ENCODE assay signal across 8 cellular contexts in genomic region chr18:22169011-22169888, GRCh38. TPM values are rescaled to one million over a fixed set of nuclear protein-coding genes. Genes with fewer than 3 reads are reported as not detected.
DNase-seq lines count a peak whose midpoint lies in the region; ATAC-seq and TF ChIP-seq lines count a peak whose summit lies in the region.

Gene GATA6 (plus strand): TSS chr18:22169589. CDS start chr18:22171145, 1,556 bp downstream.

- peaks cover 16% of the 10 kb centered on the region for H3K36me3 ChIP-seq in Caco-2 (ENCODE audit: control insufficient read depth, insufficient read depth, low read length)

- H3K27me3 Mint-ChIP-seq in Caco-2 (ENCODE audit: insufficient read depth, unreplicated experiment) (no peaks in the 10 kb centered on the region), natural killer cell (ENCODE audit: low read depth in 2 of 2) (peaks cover 65 to 67% of the 10 kb centered on the region in 2 donors)

- DNase-seq in Caco-2, result peak; percentile 95 to 97
- DNase-seq in HCEC 1CT, result peak; percentile 81
- peak; percentile 99 for DNase-seq in NCI-H226
- peak; percentile 50 for DNase-seq in activated CD8-positive, alpha-beta memory T cell treated with anti-CD3 and anti-CD28 coated beads, Interleukin-2, amount 50 U/mL, for 4 hours
- peak; percentile 71 for DNase-seq in fibroblast of peridontal ligament (ENCODE audit: extremely low read depth)
- DNase-seq in natural killer cell, result no peak

- peak; percentile 8 to 38 for TF ChIP-seq CTCF in Caco-2 (IDR thresholded peaks at IDR 0.05; ENCODE audit: insufficient read depth in 1 of 2, low read depth in 1 of 2, low read length in 1 of 2, severe bottlenecking in 1 of 2, unreplicated experiment in 1 of 2)
- peak; percentile 38 for TF ChIP-seq CTCF in natural killer cell (IDR thresholded peaks at IDR 0.05)

- BruUV-seq in Caco-2 (replicated peaks; lab: Mats Ljungman, UMichigan), result no TSS peak

- H3K4me1 ChIP-seq in Caco-2, result no peaks in the 10 kb centered on the region; the same call in 1 of the 2 replicates

- peak within 1 kb of the TSS; percentile 69 for H3K4me3 ChIP-seq in Caco-2 (ENCODE audit: low read depth, low read length)

- no peaks in the 10 kb centered on the region for H3K9me3 ChIP-seq in Caco-2

- H3K4me1 Mint-ChIP-seq in Caco-2 (ENCODE audit: low read depth, unreplicated experiment), result peaks cover 6% of the 10 kb centered on the region
- peaks cover 19 to 47% of the 10 kb centered on the region in 2 donors for H3K4me1 Mint-ChIP-seq in natural killer cell

- intact Hi-C loops in Caco-2 (cut with micrococcal nuclease; ENCODE audit: unreplicated experiment) (loop anchor here (1.0 to 5.0 kb wide), 7 partner anchors 61 to 255 kb away; no protein-coding TSS in a partner anchor), natural killer cell (cut with micrococcal nuclease) (loop anchor here (1.0 to 10.0 kb wide), 4 partner anchors 96 to 394 kb away; no protein-coding TSS in a partner anchor)

- H3K36me3 Mint-ChIP-seq in Caco-2 (ENCODE audit: insufficient read depth, unreplicated experiment) (peaks cover 57% of the 10 kb centered on the region), natural killer cell (no peaks in the 10 kb centered on the region)

- CTCF ChIA-PET in Caco-2 (lab: Charles Lee), result interaction anchor here (0.6 to 1.0 kb wide), 5 partner anchors 25 to 195 kb away, joined by 3 to 4 read pairs (median 3); no protein-coding TSS in a partner anchor

- H3K27ac Mint-ChIP-seq in Caco-2 (ENCODE audit: unreplicated experiment) (peak within 1 kb of the TSS; percentile 91), natural killer cell (peak within 1 kb of the TSS in 1 of 2 donors; percentile 84)

- POLR2A ChIA-PET in Caco-2 (lab: Charles Lee), result interaction anchor here (0.6 to 1.0 kb wide), 9 partner anchors 25 to 172 kb away, joined by 3 to 6 read pairs (median 4); no protein-coding TSS in a partner anchor

- H3K4me3 Mint-ChIP-seq in Caco-2 (ENCODE audit: unreplicated experiment) (peak within 1 kb of the TSS; percentile 74), natural killer cell (peak within 1 kb of the TSS; percentile 95)

- peak; percentile 55 to 72 (median 71) for ATAC-seq in natural killer cell
- ATAC-seq in HG03439 (IDR thresholded peaks at IDR 0.05; ENCODE audit: unreplicated experiment), result no peak
- no peak for ATAC-seq in GM19328 (IDR thresholded peaks at IDR 0.05; ENCODE audit: unreplicated experiment)

- no peaks in the 10 kb centered on the region for H3K9me3 Mint-ChIP-seq in Caco-2 (ENCODE audit: unreplicated experiment)
- H3K9me3 Mint-ChIP-seq in natural killer cell, result no peaks in the 10 kb centered on the region

- no peaks in the 10 kb centered on the region for H3K27me3 ChIP-seq in Caco-2 (replicated peaks; ENCODE audit: control insufficient read depth, insufficient read depth, low read length)

RNA-seq across cellular contexts. Expression of gene GATA6, which starts in this region (rescaled TPM):
- total RNA-seq in Caco-2 (2022) (124 and 136 TPM in 2 replicates), natural killer cell (1 to 10 TPM in 2 of 3 donors, under 1 TPM in 1; 0.54 to 1.1 (median 1.0) TPM)

Comparison
In these comparisons a context has a peak if more than half of its experiments do, and no peak if none do; other contexts are left out.
1. RNA of gene GATA6 (total RNA-seq): 124 to 136 TPM in Caco-2; 0.54 to 1.1 TPM in natural killer cell; every median in the first group is over 10 times any median in the second.
2. ATAC-seq: peak in natural killer cell (3 of 3); none in HG03439 (single experiment) and GM19328 (single experiment).